ENCODE assay signal across 1 cellular context in the genomic region with DNA sequence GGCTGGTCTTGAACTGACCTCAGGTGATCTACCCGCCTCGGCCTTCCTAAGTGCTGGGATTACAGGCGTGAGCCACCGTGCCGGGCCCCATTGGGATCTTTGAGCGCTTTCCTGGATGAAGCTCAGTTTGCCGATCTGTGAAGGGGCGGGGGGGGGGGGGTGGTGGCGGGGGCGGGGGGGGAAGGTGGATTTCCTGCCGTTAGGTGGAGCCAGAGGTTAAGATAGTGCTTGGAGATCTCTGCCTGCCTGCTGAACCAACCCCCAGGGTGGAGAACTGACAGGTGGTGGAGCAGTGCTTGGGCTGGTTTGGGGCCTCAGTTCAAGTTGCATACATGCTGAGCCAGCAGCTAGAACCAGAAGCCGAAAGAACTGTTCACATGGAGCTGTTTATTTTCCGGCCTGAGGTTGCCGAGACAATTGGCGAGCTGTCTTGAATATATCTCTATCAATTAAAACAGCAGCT.
TF ChIP-seq lines count a peak whose summit lies in the region.

No MANE protein-coding gene starts in this region.

TF ChIP-seq in H1, 55 proteins besides CTCF, POLR2A, EP300 and RAD21:
- TF ChIP-seq CREB1 (IDR thresholded peaks at IDR 0.05) (no peak), KDM4A (IDR thresholded peaks at IDR 0.05; ENCODE audit: low read depth, low read length, severe bottlenecking) (no peak), SP4 (IDR thresholded peaks at IDR 0.05; ENCODE audit: low read length) (no peak), SIN3A (conservative IDR thresholded peaks at IDR 0.05 in 1 of 2, IDR thresholded peaks at IDR 0.05 in 1 of 2; ENCODE audit: low read depth in 1 of 2, low read length in 2 of 2) (peak; percentile 26 to 96; a peak in 2 of 4 replicates), CHD2 (IDR thresholded peaks at IDR 0.05; ENCODE audit: low read length) (no peak), TCF12 (IDR thresholded peaks at IDR 0.05; ENCODE audit: low read depth, low read length) (no peak), SP2 (IDR thresholded peaks at IDR 0.05; ENCODE audit: low read length) (no peak), NRF1 (IDR thresholded peaks at IDR 0.05; ENCODE audit: low read depth, low read length) (no peak), CBX5 (IDR thresholded peaks at IDR 0.05; ENCODE audit: low read depth, low read length) (no peak), TBP (IDR thresholded peaks at IDR 0.05; ENCODE audit: low read depth, low read length) (no peak), MAFK (IDR thresholded peaks at IDR 0.05; ENCODE audit: low read depth, low read length) (peak; percentile 33; the same call in 1 of the 2 replicates), HDAC6 (IDR thresholded peaks at IDR 0.05; ENCODE audit: low read depth, low read length) (no peak), POU5F1 (IDR thresholded peaks at IDR 0.05; ENCODE audit: low read depth, low read length) (no peak), EGR1 (IDR thresholded peaks at IDR 0.05; ENCODE audit: borderline replicate concordance, low read depth, low read length) (peak; percentile 62; the same call in 1 of the 2 replicates)
- TF ChIP-seq, protein P1, sequence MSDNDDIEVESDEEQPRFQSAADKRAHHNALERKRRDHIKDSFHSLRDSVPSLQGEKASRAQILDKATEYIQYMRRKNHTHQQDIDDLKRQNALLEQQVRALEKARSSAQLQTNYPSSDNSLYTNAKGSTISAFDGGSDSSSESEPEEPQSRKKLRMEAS (IDR thresholded peaks at IDR 0.05) = peak; percentile 8; the same call in 1 of the 2 replicates
